Comparison of ENCODE assay signal across 18 cellular contexts in genomic region chr7:128311-129080, GRCh38.
"Had no signal": no experiment of that assay in that cellular context is flagged by ENCODE, and none has a peak within 500 bp of the region (broad histone marks: within the 10 kb centered on the region; RNA-seq: fewer than 3 reads in every experiment).

No MANE protein-coding gene starts in this region.

- H3K27ac ChIP-seq: hepatocyte, parathyroid adenoma, WERI-Rb-1 had no signal

- H3K27me3 ChIP-seq: body of pancreas, hepatocyte, tibial nerve, vagina had no signal

- DNase-seq: activated CD4-positive, alpha-beta T cell treated with anti-CD3 and anti-CD28 coated beads, Interleukin-2, amount 50 U/mL, for 1 hour; activated CD4-positive, CD25-positive, alpha-beta regulatory T cell treated with anti-CD3 and anti-CD28 coated beads, Interleukin-2, amount 50 U/mL, for 72 hours; activated CD8-positive, alpha-beta T cell treated with anti-CD3 and anti-CD28 coated beads, Interleukin-2, amount 10 ng/mL, durations not matched to agents 7 days and 5 days; activated gamma-delta T cell; anterior cingulate cortex; body of pancreas; effector CD8-positive, alpha-beta T cell; foreskin melanocyte; glutamatergic neuron; immature natural killer cell; stimulated activated CD4-positive, alpha-beta T cell treated with anti-CD3 and anti-CD28 coated beads, Interleukin-4, amount 100 ng/mL, for 24 hours; stimulated activated naive CD4-positive, alpha-beta T cell treated with Interleukin-2 at 50 U/mL for 16 hours; substantia nigra; WERI-Rb-1 had no signal

- H3K9me3 ChIP-seq: body of pancreas, tibial nerve, vagina had no signal

- H3K36me3 ChIP-seq: tibial nerve, vagina, WERI-Rb-1 had no signal

- H3K4me1 ChIP-seq: body of pancreas, parathyroid adenoma, vagina had no signal

- ATAC-seq: activated CD8-positive, alpha-beta T cell treated with anti-CD3 and anti-CD28 coated beads, Interleukin-2, amount 10 ng/mL, durations not matched to agents 7 days and 5 days; body of pancreas had no signal

- H3K4me3 ChIP-seq: body of pancreas, hepatocyte, tibial nerve, vagina had no signal
